ENCODE assay signal across 32 cellular contexts in genomic region chrX:132786217-132786616, GRCh38.
DNase-seq lines count a peak whose midpoint lies in the region; ATAC-seq, FAIRE-seq and TF ChIP-seq lines count a peak whose summit lies in the region.
"Had no signal": no experiment of that assay in that cellular context is flagged by ENCODE, and none has a peak within 500 bp of the region (broad histone marks: within the 10 kb centered on the region; RNA-seq: fewer than 3 reads in every experiment).

No MANE protein-coding gene starts in this region.

- H3K36me3 ChIP-seq in kidney epithelial cell (ENCODE audit: control insufficient read depth, insufficient read depth, low read length) (no peaks in the 10 kb centered on the region), SJCRH30 (no peaks in the 10 kb centered on the region), small intestine (ENCODE audit: control insufficient read depth in 2 of 2, insufficient read depth in 2 of 2, low read length in 2 of 2) (no peaks in the 10 kb centered on the region)
- H3K36me3 ChIP-seq: colonic mucosa, right lobe of liver, tibial nerve had no signal

- H3K4me3 ChIP-seq in astrocyte of the cerebellum (ENCODE audit: low read depth, low read length) (no peak overlapping the region), kidney epithelial cell (ENCODE audit: low read depth, low read length) (no peak overlapping the region), SJCRH30 (no peak overlapping the region), small intestine (ENCODE audit: low read depth in 1 of 2, low read length in 2 of 2) (no peak overlapping the region)
- H3K4me3 ChIP-seq: colonic mucosa, right lobe of liver, tibial nerve had no signal

- ATAC-seq in HG03135 (IDR thresholded peaks at IDR 0.05; ENCODE audit: unreplicated experiment), result no peak
- ATAC-seq: activated T-cell treated with anti-CD3 and anti-CD28 coated beads, Interleukin-2, amount 50 U/mL, for 4 hours; left ventricle myocardium superior; right lobe of liver had no signal

- WGBS in small intestine, 3 donors, result 69 to 79% (median 72%) methylated on average over 1 of the region's 1 CpG

- FAIRE-seq in small intestine (lab: Jason Lieb, UNC), result no peak
- FAIRE-seq: G401.6, islet of Langerhans had no signal

- in situ Hi-C loops in astrocyte of the cerebellum (cut with HindIII; ENCODE audit: low sequenced_read_pairs), result no loop called here

- DNase-seq in Daoy (ENCODE audit: low read depth), result peak; percentile 4
- peak; percentile 71 for DNase-seq in HT1080 (ENCODE audit: low read depth)
- DNase-seq in astrocyte of the cerebellum (ENCODE audit: low read depth), result peak; percentile 4
- peak; percentile 43 for DNase-seq in kidney epithelial cell (ENCODE audit: low read depth)
- no peak for DNase-seq in SJCRH30
- DNase-seq in small intestine, result no peak
- no peak for DNase-seq in NCI-H2081 (lab: John Stamatoyannopoulos, UW)
- DNase-seq: activated CD4-positive, alpha-beta T cell treated with anti-CD3 and anti-CD28 coated beads, Interleukin-2, amount 10 ng/mL, durations not matched to agents 24 days and 14 days; activated T-cell treated with anti-CD3 and anti-CD28 coated beads, Interleukin-2, amount 50 U/mL, for 4 hours; amniotic stem cell; C1 segment of cervical spinal cord; colonic mucosa; COR-L47; effector CD4-positive, alpha-beta T cell; HCEC 1CT; Kasumi-1; left ventricle myocardium superior; midbrain; naive B cell; NCI-H1048; NCI-H2171; NCI-H82; right lobe of liver; RPMI8226; stimulated activated CD4-positive, alpha-beta T cell treated with anti-CD3 and anti-CD28 coated beads, Interleukin-12 subunit alpha, Interleukin-12 subunit beta, amount 100 ng/mL, for 4 hours; stimulated activated CD4-positive, alpha-beta T cell treated with anti-CD3 and anti-CD28 coated beads, Interleukin-4, amount 100 ng/mL, for 1 hour; T1000 had no signal

- TF ChIP-seq CTCF in astrocyte of the cerebellum (IDR thresholded peaks at IDR 0.05; ENCODE audit: low read depth, low read length, missing control alignments) (no peak), kidney epithelial cell (IDR thresholded peaks at IDR 0.05; ENCODE audit: insufficient read depth, low read length, poor library complexity, severe bottlenecking) (no peak)

- H3K27me3 ChIP-seq in kidney epithelial cell (ENCODE audit: control insufficient read depth, insufficient read depth, low read length), result no peaks in the 10 kb centered on the region
- H3K27me3 ChIP-seq in SJCRH30, result no peaks in the 10 kb centered on the region
- no peaks in the 10 kb centered on the region for H3K27me3 ChIP-seq in small intestine (ENCODE audit: control insufficient read depth in 2 of 2, insufficient read depth in 2 of 2, low read length in 2 of 2)
- H3K27me3 ChIP-seq: colonic mucosa, right lobe of liver, tibial nerve had no signal

- H3K4me1 ChIP-seq in SJCRH30 (no peaks in the 10 kb centered on the region), small intestine (ENCODE audit: control insufficient read depth in 2 of 2, insufficient read depth in 1 of 2, low read depth in 1 of 2, low read length in 1 of 2) (no peaks in the 10 kb centered on the region)
- H3K4me1 ChIP-seq: colonic mucosa, right lobe of liver, tibial nerve had no signal

- H3K27ac ChIP-seq in SJCRH30 (no peak overlapping the region), small intestine (ENCODE audit: low read depth in 1 of 2, low read length in 1 of 2) (no peak overlapping the region)
- H3K27ac ChIP-seq: colonic mucosa, right lobe of liver, tibial nerve, VCaP had no signal

- H3K9me3 ChIP-seq in SJCRH30 (replicated peaks), result no peaks in the 10 kb centered on the region
- H3K9me3 ChIP-seq in small intestine (ENCODE audit: control insufficient read depth, low read depth), result no peaks in the 10 kb centered on the region
- H3K9me3 ChIP-seq: colonic mucosa, right lobe of liver, tibial nerve had no signal

Comparison
In these comparisons a context has a peak if more than half of its experiments do, and no peak if none do; other contexts are left out.
1. DNase-seq: peak in Daoy (single experiment), HT1080 (single experiment), astrocyte of the cerebellum (single experiment) and kidney epithelial cell (single experiment); none in SJCRH30 (0 of 2), small intestine (single experiment) and NCI-H2081 (0 of 2).